ENCODE assay signal across 8 cellular contexts in genomic region chr2:159285433-159285832, GRCh38. TPM values are rescaled to one million over a fixed set of nuclear protein-coding genes. Genes with fewer than 3 reads are reported as not detected.
DNase-seq lines count a peak whose midpoint lies in the region; ATAC-seq and TF ChIP-seq lines count a peak whose summit lies in the region.

No MANE protein-coding gene starts in this region.

- TF ChIP-seq CTCF in WTC11 (IDR thresholded peaks at IDR 0.05) = no peak

- POLR2A ChIA-PET in WTC11 (lab: Charles Lee) = interaction anchor here (0.7 kb wide), 1 partner anchor 21 kb away, joined by 3 read pairs; no protein-coding TSS in a partner anchor

- H3K27me3 Mint-ChIP-seq in WTC11 (ENCODE audit: low read depth) = peaks cover 3% of the 10 kb centered on the region; the same call in 1 of the 2 replicates

- no peaks in the 10 kb centered on the region for H3K36me3 ChIP-seq in HAP-1 (replicated peaks)

- H3K4me1 Mint-ChIP-seq in WTC11 = peaks cover 20% of the 10 kb centered on the region

- peaks cover 6% of the 10 kb centered on the region; the same call in 1 of the 2 replicates for H3K36me3 Mint-ChIP-seq in WTC11

- H3K4me1 ChIP-seq in HAP-1 (peaks cover 16% of the 10 kb centered on the region), right cardiac atrium (ENCODE audit: control insufficient read depth, insufficient read depth, low read length) (no peaks in the 10 kb centered on the region)

- no peaks in the 10 kb centered on the region for H3K9me3 ChIP-seq in HAP-1
- H3K9me3 ChIP-seq in right cardiac atrium (ENCODE audit: control insufficient read depth, low read length) = no peaks in the 10 kb centered on the region

- H3K27ac ChIP-seq in right cardiac atrium (ENCODE audit: low read length) (no peak overlapping the region), skin epidermis (peak overlapping the region in 12 of 21 experiments; percentile 49 to 93 (median 88))

- intact Hi-C loops in right cardiac atrium (cut with DNase I) = no loop called here

- WGBS in right cardiac atrium = 89% methylated on average over 11 of the region's 11 CpGs

- H3K4me3 ChIP-seq in HAP-1 = peak overlapping the region; percentile 54
- peak overlapping the region; percentile 52 for H3K4me3 ChIP-seq in right cardiac atrium (ENCODE audit: low read length)
- peak overlapping the region in 6 of 7 experiments; percentile 58 to 94 (median 77) for H3K4me3 ChIP-seq in skin epidermis

- ATAC-seq in WTC11 (no peak), right cardiac atrium (no peak), GM21360 (IDR thresholded peaks at IDR 0.05; ENCODE audit: unreplicated experiment) (no peak)

- no peaks in the 10 kb centered on the region for H3K27me3 ChIP-seq in HAP-1 (ENCODE audit: low read depth)
- no peaks in the 10 kb centered on the region for H3K27me3 ChIP-seq in right cardiac atrium (ENCODE audit: control insufficient read depth, insufficient read depth)

- H3K4me3 Mint-ChIP-seq in WTC11 = peak overlapping the region; percentile 82

- in situ Hi-C loops in HAP-1 (cut with MboI; ENCODE audit: low sequenced_read_pairs) = no loop called here

- DNase-seq in HAP-1 (ENCODE audit: low spot score in 2 of 2) (no peak), WTC11 (ENCODE audit: low spot score) (no peak), right cardiac atrium (peak in 1 of 3 donors; percentile 66), UCSD-AML1 (lab: John Stamatoyannopoulos, UW; ENCODE audit: unreplicated experiment) (no peak), amniotic stem cell (lab: John Stamatoyannopoulos, UW) (no peak)
- DNase-seq in stimulated activated CD4-positive, alpha-beta T cell treated with anti-CD3 and anti-CD28 coated beads, Interleukin-2, amount 100 ng/mL, for 24 hours = no peak

- CTCF ChIA-PET in WTC11 (lab: Charles Lee) = interaction anchor here (0.8 to 1.7 kb wide), 2 partner anchors 12 to 636 kb away, joined by 3 to 4 read pairs; no protein-coding TSS in a partner anchor

- H3K9me3 Mint-ChIP-seq in WTC11 = no peaks in the 10 kb centered on the region

- no peak overlapping the region for H3K27ac Mint-ChIP-seq in WTC11

TF ChIP-seq in WTC11, 78 proteins besides CTCF, POLR2A, EP300 and RAD21:
- TF ChIP-seq ZNF121 (CRISPR knock-in tag; IDR thresholded peaks at IDR 0.05) (peak; percentile 86), NR2C2 (CRISPR knock-in tag; IDR thresholded peaks at IDR 0.05) (no peak), IRF2 (CRISPR knock-in tag; IDR thresholded peaks at IDR 0.05; ENCODE audit: borderline replicate concordance, low read depth) (no peak)
TF ChIP-seq in WTC11: peak in this region for 1.

RNA-seq across cellular contexts. Expression of gene WDSUB1, which starts 1.1 kb away (rescaled TPM):
- total RNA-seq in WTC11 (2021) (5.8 to 11.2 TPM (median 8.5 TPM) in 3 replicates), right cardiac atrium (10 to 100 TPM in 1 of 4 donors, 1 to 10 TPM in 3; 6.1 to 10.4 (median 9.5) TPM)
- polyA plus RNA-seq in right cardiac atrium = 8.9 TPM
